Comparison of ENCODE assay signal across 10 cellular contexts in the genomic region with DNA sequence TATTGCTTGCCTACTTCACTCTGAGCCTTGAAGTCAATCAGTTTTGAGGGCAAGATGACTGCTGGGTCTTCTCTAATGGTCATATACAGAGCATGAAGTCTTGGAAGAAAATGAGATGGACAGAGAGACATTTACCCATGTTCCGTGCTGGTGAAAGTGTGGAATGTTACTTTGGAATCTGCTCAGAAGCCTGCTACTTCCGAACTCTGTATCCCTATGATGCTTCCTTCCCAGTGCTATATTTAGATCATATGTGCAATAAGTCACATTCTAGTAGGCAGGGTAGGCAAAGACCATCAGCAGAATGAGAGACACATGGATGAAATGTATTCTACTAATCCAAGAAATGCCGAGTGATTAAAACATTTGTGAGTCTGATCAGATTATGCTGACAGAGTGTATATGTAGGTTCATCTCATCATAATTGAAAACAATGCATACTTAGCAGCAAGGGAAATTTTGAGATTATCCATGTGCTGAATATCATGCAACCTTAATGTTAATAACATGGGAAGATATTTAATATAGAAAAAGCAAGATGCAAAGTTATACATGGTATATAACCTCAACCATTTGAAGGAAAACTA.
DNase-seq lines count a peak whose midpoint lies in the region; ATAC-seq and TF ChIP-seq lines count a peak whose summit lies in the region.
"Had no signal": no experiment of that assay in that cellular context is flagged by ENCODE, and none has a peak within 500 bp of the region (broad histone marks: within the 10 kb centered on the region; RNA-seq: fewer than 3 reads in every experiment).

No MANE protein-coding gene starts in this region.

- H3K4me1 ChIP-seq in right lobe of liver, result peaks cover 0 to 11% (median 3%) of the 10 kb centered on the region in 4 donors
- peaks cover 9 to 37% of the 10 kb centered on the region in 2 donors for H3K4me1 ChIP-seq in ascending aorta

- H3K36me3 ChIP-seq in right lobe of liver, result no peaks in the 10 kb centered on the region
- H3K36me3 ChIP-seq in ascending aorta, result no peaks in the 10 kb centered on the region
- H3K36me3 ChIP-seq in MG63, result peaks cover 4% of the 10 kb centered on the region; the same call in 1 of the 2 replicates

- H3K4me3 Mint-ChIP-seq in central memory CD8-positive, alpha-beta T cell, result no peak overlapping the region

- peak overlapping the region; percentile 12 for H3K27ac Mint-ChIP-seq in central memory CD8-positive, alpha-beta T cell (ENCODE audit: low read depth)

- H3K9me3 Mint-ChIP-seq in central memory CD8-positive, alpha-beta T cell, result no peaks in the 10 kb centered on the region

- TF ChIP-seq CTCF in AG10803 (conservative IDR thresholded peaks at IDR 0.05; ENCODE audit: low read length) (no peak), HL-60 (IDR thresholded peaks at IDR 0.05; ENCODE audit: insufficient read depth, low read length) (no peak), right lobe of liver (IDR thresholded peaks at IDR 0.05) (no peak), ascending aorta (IDR thresholded peaks at IDR 0.05) (no peak)

- no peaks in the 10 kb centered on the region for H3K36me3 Mint-ChIP-seq in central memory CD8-positive, alpha-beta T cell (ENCODE audit: insufficient read depth)

- H3K27me3 Mint-ChIP-seq in central memory CD8-positive, alpha-beta T cell, result no peaks in the 10 kb centered on the region

- H3K27ac ChIP-seq in HL-60 (replicated peaks), result peak overlapping the region; percentile 11
- H3K27ac ChIP-seq in right lobe of liver, result no peak overlapping the region
- H3K27ac ChIP-seq in ascending aorta, result peak overlapping the region in 1 of 2 donors; percentile 37

- peaks cover 73% of the 10 kb centered on the region for H3K4me1 Mint-ChIP-seq in central memory CD8-positive, alpha-beta T cell

- WGBS in right lobe of liver (ENCODE audit: insufficient coverage, low coverage, low lambda C conversion rate, missing lambda C conversion rate), result 60% methylated on average over 3 of the region's 3 CpGs

- DNase-seq in AG10803 (ENCODE audit: low read depth), result peak; percentile 53
- DNase-seq in HL-60 (ENCODE audit: low read depth in 1 of 2, low spot score in 1 of 2), result no peak
- DNase-seq in central memory CD8-positive, alpha-beta T cell (ENCODE audit: low spot score in 2 of 2), result no peak
- no peak for DNase-seq in right lobe of liver
- no peak for DNase-seq in OCI-M2 (lab: John Stamatoyannopoulos, UW; ENCODE audit: unreplicated experiment)
- no peak for DNase-seq in ascending aorta (ENCODE audit: low spot score in 2 of 2)
- no peak for DNase-seq in MG63
- DNase-seq: hypothalamus, substantia nigra had no signal

- intact Hi-C loops in right lobe of liver (cut with DNase I) (no loop called here), ascending aorta (cut with DNase I) (no loop called here)

- H3K9me3 ChIP-seq in right lobe of liver (no peaks in the 10 kb centered on the region), ascending aorta (no peaks in the 10 kb centered on the region), MG63 (no peaks in the 10 kb centered on the region)

- H3K4me3 ChIP-seq in AG10803 (ENCODE audit: low read length) (no peak overlapping the region), HL-60 (replicated peaks; ENCODE audit: insufficient read depth, low read length) (no peak overlapping the region), right lobe of liver (no peak overlapping the region), ascending aorta (no peak overlapping the region), MG63 (no peak overlapping the region)

- H3K27me3 ChIP-seq in HL-60 (ENCODE audit: insufficient read depth, poor library complexity, severe bottlenecking), result no peaks in the 10 kb centered on the region
- no peaks in the 10 kb centered on the region for H3K27me3 ChIP-seq in right lobe of liver
- H3K27me3 ChIP-seq in ascending aorta, result no peaks in the 10 kb centered on the region
- H3K27me3 ChIP-seq in MG63, result no peaks in the 10 kb centered on the region

- TF ChIP-seq POLR2A in right lobe of liver (IDR thresholded peaks at IDR 0.05), result no peak

- no peak for ATAC-seq in central memory CD8-positive, alpha-beta T cell (replicated peaks; ENCODE audit: extremely low read depth, poor library complexity, severe bottlenecking)
- ATAC-seq in right lobe of liver (peak in 3 of 4 donors; percentile 22 to 46 (median 39)), HG03432 (IDR thresholded peaks at IDR 0.05; ENCODE audit: unreplicated experiment) (no peak)

Comparison
In these comparisons a context has a peak if more than half of its experiments do, and no peak if none do; other contexts are left out.
1. ATAC-seq: peak in right lobe of liver (3 of 4); none in central memory CD8-positive, alpha-beta T cell (single experiment) and HG03432 (single experiment).